1 cellular context compared by ENCODE assay signal in the genomic region with DNA sequence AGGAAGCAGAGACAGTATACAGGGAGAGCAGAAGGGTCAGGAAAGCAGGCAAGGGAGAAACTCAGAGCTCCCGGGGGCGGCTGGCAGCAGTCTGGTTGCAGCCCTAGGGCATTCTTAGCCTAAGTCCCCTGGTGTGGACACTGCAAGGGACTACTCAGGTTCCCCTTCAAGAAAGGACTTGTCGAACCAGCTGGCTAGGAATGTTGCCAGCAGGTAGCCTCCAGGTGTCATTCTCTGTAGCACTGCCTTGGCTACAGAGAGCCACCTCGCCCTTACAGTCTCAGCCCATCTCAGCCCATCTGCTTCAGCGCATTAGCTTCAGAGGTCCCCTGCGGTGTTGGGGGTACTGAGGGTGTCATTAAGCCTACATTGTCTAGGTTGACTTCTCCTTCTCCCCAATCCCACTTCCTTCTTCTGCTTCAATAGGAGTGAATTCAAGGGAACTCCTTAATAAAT.
TF ChIP-seq lines count a peak whose summit lies in the region.

No MANE protein-coding gene starts in this region.

TF ChIP-seq in IMR-90, 13 proteins besides CTCF, POLR2A, EP300 and RAD21 (continued from another document):
- TF ChIP-seq FOS (IDR thresholded peaks at IDR 0.05; ENCODE audit: low read depth, low read length) (no peak), RFX5 (IDR thresholded peaks at IDR 0.05; ENCODE audit: low read depth, low read length) (no peak), CEBPB (IDR thresholded peaks at IDR 0.05; ENCODE audit: low read depth, low read length) (no peak), NFE2L2 (IDR thresholded peaks at IDR 0.05; ENCODE audit: low read depth, low read length) (no peak), BHLHE40 (IDR thresholded peaks at IDR 0.05; ENCODE audit: low read depth, low read length) (no peak), CHD1 (IDR thresholded peaks at IDR 0.05; ENCODE audit: low read depth, low read length) (no peak)
- TF ChIP-seq, protein P1, sequence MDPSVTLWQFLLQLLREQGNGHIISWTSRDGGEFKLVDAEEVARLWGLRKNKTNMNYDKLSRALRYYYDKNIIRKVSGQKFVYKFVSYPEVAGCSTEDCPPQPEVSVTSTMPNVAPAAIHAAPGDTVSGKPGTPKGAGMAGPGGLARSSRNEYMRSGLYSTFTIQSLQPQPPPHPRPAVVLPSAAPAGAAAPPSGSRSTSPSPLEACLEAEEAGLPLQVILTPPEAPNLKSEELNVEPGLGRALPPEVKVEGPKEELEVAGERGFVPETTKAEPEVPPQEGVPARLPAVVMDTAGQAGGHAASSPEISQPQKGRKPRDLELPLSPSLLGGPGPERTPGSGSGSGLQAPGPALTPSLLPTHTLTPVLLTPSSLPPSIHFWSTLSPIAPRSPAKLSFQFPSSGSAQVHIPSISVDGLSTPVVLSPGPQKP (IDR thresholded peaks at IDR 0.05; ENCODE audit: borderline replicate concordance, low read depth, low read length): no peak
